15 cellular contexts compared by ENCODE assay signal in the genomic region with DNA sequence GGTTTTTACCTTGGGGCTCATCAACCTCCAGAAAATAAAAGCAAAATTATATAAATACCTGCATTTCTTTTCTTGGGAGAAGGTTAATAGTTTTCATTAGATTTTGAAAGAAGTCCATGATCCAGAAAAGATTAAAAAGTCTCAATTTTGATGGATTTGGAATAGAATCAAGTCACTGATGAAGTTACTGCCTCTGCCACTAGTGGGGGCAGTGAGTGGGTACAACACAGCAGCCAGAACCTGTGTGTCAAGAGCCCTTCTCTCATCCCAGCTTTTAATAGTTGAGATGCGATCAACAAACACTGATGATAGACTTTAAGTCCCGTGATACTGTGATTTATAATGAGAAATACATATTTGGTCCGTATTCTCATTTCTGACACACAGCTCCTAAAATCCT.
DNase-seq lines count a peak whose midpoint lies in the region; ATAC-seq and TF ChIP-seq lines count a peak whose summit lies in the region.
"Had no signal": no experiment of that assay in that cellular context is flagged by ENCODE, and none has a peak within 500 bp of the region (broad histone marks: within the 10 kb centered on the region; RNA-seq: fewer than 3 reads in every experiment).

No MANE protein-coding gene starts in this region.

- peak; percentile 26; the same call in 1 of the 2 replicates for TF ChIP-seq CTCF in AG04450 (IDR thresholded peaks at IDR 0.05; ENCODE audit: low read depth, low read length)
- peak; percentile 46 for TF ChIP-seq CTCF in GM12865 (IDR thresholded peaks at IDR 0.05; ENCODE audit: insufficient read depth, low read depth, low read length, missing control alignments)
- TF ChIP-seq CTCF in OCI-LY3 (IDR thresholded peaks at IDR 0.05; ENCODE audit: low read depth, low read length): peak; percentile 76
- TF ChIP-seq CTCF in fibroblast of mammary gland (conservative IDR thresholded peaks at IDR 0.05; ENCODE audit: control insufficient read depth, insufficient read depth, low read depth, low read length): peak; percentile 24

- H3K4ac ChIP-seq in neuronal stem cell (ENCODE audit: low read length): no peak overlapping the region

- DNase-seq in AG04450 (ENCODE audit: low read depth, low spot score) (no peak), GM12865 (ENCODE audit: low read depth) (peak; percentile 7), fibroblast of mammary gland (ENCODE audit: low read depth) (no peak), neuronal stem cell (ENCODE audit: low spot score) (no peak), glomerular visceral epithelial cell (ENCODE audit: extremely low spot score) (no peak), DMS114 treated with DMSO at 0.1 percent for 48 hours (lab: John Stamatoyannopoulos, UW; ENCODE audit: unreplicated experiment) (no peak)
- DNase-seq: activated naive CD4-positive, alpha-beta T cell treated with anti-CD3 and anti-CD28 coated beads, Interleukin-2, amount 50 U/mL, for 16 hours; cortex of kidney; head of caudate nucleus; KBM-7; NCI-H226; SJCRH30; transverse colon had no signal

- H3K9ac ChIP-seq in OCI-LY3 (ENCODE audit: low read length) (no peak overlapping the region), neuronal stem cell (ENCODE audit: low read depth, low read length, poor library complexity) (no peak overlapping the region)

- H3K23ac ChIP-seq in neuronal stem cell (ENCODE audit: low read depth, low read length, poor library complexity): no peak overlapping the region

- no peaks in the 10 kb centered on the region for H3K9me3 ChIP-seq in AG04450 (ENCODE audit: control insufficient read depth, insufficient read depth, low read length)
- no peaks in the 10 kb centered on the region for H3K9me3 ChIP-seq in OCI-LY3 (ENCODE audit: insufficient read depth, low read length)
- H3K9me3 ChIP-seq in neuronal stem cell (replicated peaks in 1 of 2; ENCODE audit: control insufficient read depth in 2 of 2, insufficient read depth in 1 of 2, low read depth in 1 of 2, low read length in 2 of 2): peaks cover 0 to 3% of the 10 kb centered on the region in 2 donors
- H3K9me3 ChIP-seq: SJCRH30, transverse colon had no signal

- H3K4me1 ChIP-seq in OCI-LY3 (ENCODE audit: low read length): no peaks in the 10 kb centered on the region
- peaks cover 16% of the 10 kb centered on the region in 2 donors for H3K4me1 ChIP-seq in neuronal stem cell (ENCODE audit: control insufficient read depth in 2 of 2, insufficient read depth in 1 of 2, low read depth in 1 of 2, low read length in 2 of 2)
- H3K4me1 ChIP-seq: transverse colon had no signal

- H2BK120ac ChIP-seq in neuronal stem cell (ENCODE audit: low read depth, low read length): no peak overlapping the region

- H3K27ac ChIP-seq in AG04450 (ENCODE audit: low read depth, low read length) (no peak overlapping the region), OCI-LY3 (ENCODE audit: low read length) (no peak overlapping the region), neuronal stem cell (replicated peaks; ENCODE audit: low read length) (no peak overlapping the region)
- H3K27ac ChIP-seq: SJCRH30, transverse colon had no signal

- no peak overlapping the region for H4K91ac ChIP-seq in neuronal stem cell (ENCODE audit: low read depth, low read length, poor library complexity)

- CTCF ChIA-PET in AG04450 (lab: Charles Lee): no interaction called here

- H2BK5ac ChIP-seq in neuronal stem cell (ENCODE audit: low read length): no peak overlapping the region

- H3K14ac ChIP-seq in neuronal stem cell (ENCODE audit: low read length): no peak overlapping the region

- peak overlapping the region; percentile 34; the same call in 1 of the 2 replicates for H2AFZ ChIP-seq in OCI-LY3 (ENCODE audit: low read depth, low read length)
- H2AFZ ChIP-seq in neuronal stem cell (ENCODE audit: low read length): no peak overlapping the region

- H4K8ac ChIP-seq in neuronal stem cell (ENCODE audit: low read depth, low read length): no peak overlapping the region

- H4K20me1 ChIP-seq in OCI-LY3 (ENCODE audit: insufficient read depth, low read length): no peaks in the 10 kb centered on the region

- H3K36me3 ChIP-seq in OCI-LY3 (replicated peaks; ENCODE audit: low read depth, low read length) (no peaks in the 10 kb centered on the region), neuronal stem cell (replicated peaks in 1 of 2; ENCODE audit: control insufficient read depth in 2 of 2, insufficient read depth in 2 of 2, low read length in 2 of 2) (no peaks in the 10 kb centered on the region)
- H3K36me3 ChIP-seq: SJCRH30, transverse colon had no signal

- no peak overlapping the region for H3K4me3 ChIP-seq in AG04450 (ENCODE audit: low read depth, low read length)
- H3K4me3 ChIP-seq in GM12865 (ENCODE audit: low read depth, low read length): no peak overlapping the region
- H3K4me3 ChIP-seq in OCI-LY3 (ENCODE audit: low read length): peak overlapping the region; percentile 44
- no peak overlapping the region for H3K4me3 ChIP-seq in fibroblast of mammary gland (ENCODE audit: control insufficient read depth, low read depth, low read length)
- H3K4me3 ChIP-seq in neuronal stem cell (ENCODE audit: low read length in 2 of 2): no peak overlapping the region
- H3K4me3 ChIP-seq: SJCRH30, transverse colon had no signal

- H3K79me1 ChIP-seq in neuronal stem cell (ENCODE audit: low read depth, low read length): no peaks in the 10 kb centered on the region

- ATAC-seq in GM19467 (IDR thresholded peaks at IDR 0.05; ENCODE audit: unreplicated experiment): no peak

- POLR2A ChIA-PET in AG04450 (lab: Yijun Ruan, JAX): no interaction called here

- no peaks in the 10 kb centered on the region for H3K27me3 ChIP-seq in AG04450 (ENCODE audit: control insufficient read depth, insufficient read depth, low read length)
- H3K27me3 ChIP-seq in OCI-LY3 (ENCODE audit: low read depth, low read length): no peaks in the 10 kb centered on the region
- no peaks in the 10 kb centered on the region for H3K27me3 ChIP-seq in neuronal stem cell (ENCODE audit: control insufficient read depth in 3 of 3, insufficient read depth in 3 of 3, low read depth in 1 of 3, low read length in 3 of 3)
- H3K27me3 ChIP-seq: SJCRH30, transverse colon had no signal

- H3K4me2 ChIP-seq in OCI-LY3 (ENCODE audit: low read length) (peak overlapping the region; percentile 26; the same call in 1 of the 2 replicates), neuronal stem cell (ENCODE audit: insufficient read depth, low read length, poor library complexity, severe bottlenecking) (no peak overlapping the region)

- no peaks in the 10 kb centered on the region for H3K79me2 ChIP-seq in OCI-LY3 (ENCODE audit: low read length)

- H3K18ac ChIP-seq in neuronal stem cell (ENCODE audit: low read length): no peak overlapping the region

- WGBS in neuronal stem cell (ENCODE audit: extremely low coverage in 2 of 2, insufficient read length in 2 of 2, insufficient replicate concordance in 1 of 2), 2 donors: no CpG with 5 or more reads among the region's 3 CpGs

- no peak overlapping the region for H2AK5ac ChIP-seq in neuronal stem cell (ENCODE audit: low read depth, low read length)

- no peak overlapping the region for H2BK12ac ChIP-seq in neuronal stem cell (ENCODE audit: low read length)

- no peak overlapping the region for H2BK15ac ChIP-seq in neuronal stem cell (ENCODE audit: low read length)

Comparison
In these comparisons a context has a peak if more than half of its experiments do, and no peak if none do; other contexts are left out.
1. CTCF ChIP-seq: peak in every context shown above with its lines; median percentile 76 in OCI-LY3; 46 in GM12865; 26 in AG04450; 24 in fibroblast of mammary gland.